Comparison of ENCODE assay signal across 16 cellular contexts in the genomic region with DNA sequence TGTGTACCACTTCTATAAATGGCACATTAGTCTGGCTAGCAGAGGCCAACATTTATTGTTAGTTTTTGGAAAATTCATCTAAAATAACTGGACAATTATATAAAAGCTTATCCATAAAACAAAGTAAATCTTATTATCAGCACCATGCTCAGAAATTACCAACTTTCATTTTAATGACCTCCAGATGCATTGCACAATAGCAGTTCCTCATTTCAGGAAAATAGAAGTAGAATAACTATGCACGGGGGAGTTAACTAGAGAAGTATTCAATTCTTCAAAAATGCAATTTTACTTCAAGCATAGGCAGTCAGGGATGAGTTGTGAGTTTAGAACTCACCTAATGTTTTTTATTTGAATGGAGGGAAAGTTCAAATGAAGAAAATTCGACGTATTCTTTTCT.
"Had no signal": no experiment of that assay in that cellular context is flagged by ENCODE, and none has a peak within 500 bp of the region (broad histone marks: within the 10 kb centered on the region; RNA-seq: fewer than 3 reads in every experiment).

No MANE protein-coding gene starts in this region.

- H3K9me3 ChIP-seq: body of pancreas, left ventricle myocardium inferior, prostate gland, sigmoid colon, upper lobe of left lung had no signal

- H2AFZ ChIP-seq: hepatocyte had no signal

- H3K27me3 ChIP-seq: body of pancreas, hepatocyte, sigmoid colon, upper lobe of left lung had no signal

- H3K36me3 ChIP-seq: left ventricle myocardium inferior, prostate gland, sigmoid colon, upper lobe of left lung had no signal

- H3K4me1 ChIP-seq: body of pancreas, left ventricle myocardium inferior, prostate gland, sigmoid colon, upper lobe of left lung had no signal

- H3K4me3 ChIP-seq: body of pancreas, hepatocyte, left ventricle myocardium inferior, prostate gland, sigmoid colon, upper lobe of left lung had no signal

- H3K79me2 ChIP-seq: hepatocyte had no signal

- ATAC-seq: activated CD8-positive, alpha-beta T cell treated with anti-CD3 and anti-CD28 coated beads for 36 hours; body of pancreas; effector memory CD8-positive, alpha-beta T cell had no signal

- H3K4me2 ChIP-seq: hepatocyte had no signal

- DNase-seq: activated CD4-positive, alpha-beta T cell treated with anti-CD3 and anti-CD28 coated beads for 4 hours; activated CD8-positive, alpha-beta T cell treated with anti-CD3 and anti-CD28 coated beads for 36 hours; activated naive CD4-positive, alpha-beta T cell treated with anti-CD3 and anti-CD28 coated beads, Interleukin-2, amount 50 U/mL, for 16 hours; body of pancreas; effector memory CD8-positive, alpha-beta T cell; kidney; left ventricle myocardium inferior; mesenchymal stem cell; occipital lobe; sigmoid colon; stimulated activated CD4-positive, alpha-beta T cell treated with anti-CD3 and anti-CD28 coated beads, Interleukin-12 subunit alpha, Interleukin-12 subunit beta, amount 100 ng/mL, for 4 hours; stimulated activated naive CD4-positive, alpha-beta T cell treated with Interleukin-2 at 50 U/mL for 16 hours; T-helper 9 cell; upper lobe of left lung had no signal

- H3K27ac ChIP-seq: body of pancreas, hepatocyte, left ventricle myocardium inferior, prostate gland, sigmoid colon, upper lobe of left lung had no signal
